In genomic region chr3:23461069-23461468, GRCh38 we compare ENCODE assay signal across 21 cellular contexts.
DNase-seq lines count a peak whose midpoint lies in the region; ATAC-seq, FAIRE-seq and TF ChIP-seq lines count a peak whose summit lies in the region.
"Had no signal": no experiment of that assay in that cellular context is flagged by ENCODE, and none has a peak within 500 bp of the region (broad histone marks: within the 10 kb centered on the region; RNA-seq: fewer than 3 reads in every experiment).

No MANE protein-coding gene starts in this region.

- H3K9me3 ChIP-seq in GM23248 (ENCODE audit: low read depth): no peaks in the 10 kb centered on the region
- H3K9me3 ChIP-seq in OCI-LY7 (ENCODE audit: low read length): no peaks in the 10 kb centered on the region
- no peaks in the 10 kb centered on the region for H3K9me3 ChIP-seq in MM.1S (replicated peaks; ENCODE audit: insufficient read depth, low read length)
- H3K9me3 ChIP-seq: SJSA1 had no signal

- 54 to 60% methylated on average over 3 of the region's 3 CpGs for WGBS in GM23248 (ENCODE audit: low coverage in 1 of 2, low lambda C conversion rate in 2 of 2, missing lambda C conversion rate in 2 of 2), 2 experiments

- H3K79me2 ChIP-seq in GM23248 (ENCODE audit: insufficient read depth) (peaks cover 4% of the 10 kb centered on the region; the same call in 1 of the 2 replicates), OCI-LY7 (ENCODE audit: insufficient read depth, low read depth, low read length) (no peaks in the 10 kb centered on the region), MM.1S (ENCODE audit: low read length) (0 out of 2 replicates have a peak, but pooled peaks cover 4% of the 10 kb centered on the region)

- no peak overlapping the region for H3K27ac ChIP-seq in GM23248
- H3K27ac ChIP-seq in OCI-LY7 (ENCODE audit: low read depth, low read length, poor library complexity, severe bottlenecking): no peak overlapping the region
- H3K27ac ChIP-seq in MM.1S (ENCODE audit: low read length): no peak overlapping the region
- H3K27ac ChIP-seq: SJSA1 had no signal

- no peak overlapping the region for H2AFZ ChIP-seq in GM23248
- no peak overlapping the region for H2AFZ ChIP-seq in OCI-LY7 (ENCODE audit: low read length)
- no peak overlapping the region for H2AFZ ChIP-seq in MM.1S (ENCODE audit: low read length)

- BruUV-seq in OCI-LY7 (replicated peaks; lab: Mats Ljungman, UMichigan): no TSS peak

- no peak overlapping the region for H3K4me2 ChIP-seq in GM23248 (ENCODE audit: unreplicated experiment)
- H3K4me2 ChIP-seq in OCI-LY7 (ENCODE audit: low read length): no peak overlapping the region
- no peak overlapping the region for H3K4me2 ChIP-seq in MM.1S (ENCODE audit: low read depth, low read length)

- H3F3A ChIP-seq in GM23248 (ENCODE audit: insufficient read depth) (peaks cover 10% of the 10 kb centered on the region), MM.1S (ENCODE audit: insufficient read depth, low read length) (no peaks in the 10 kb centered on the region)

- peak; percentile 65 for ATAC-seq in SK-N-SH treated with all-trans-retinoic acid at 6 μM for 48 hours
- ATAC-seq: CD8-positive, alpha-beta T cell; Right ventricle myocardium inferior had no signal

- CTCF ChIA-PET in OCI-LY7 (lab: Charles Lee; ENCODE audit: unreplicated experiment): no interaction called here

- POLR2A ChIA-PET in OCI-LY7 (lab: Charles Lee): interaction anchor here (0.6 to 2.1 kb wide), 7 partner anchors 10 to 1339 kb away, joined by 3 to 7 read pairs (median 4); no protein-coding TSS in a partner anchor

- no peak for FAIRE-seq in H54 (lab: Jason Lieb, UNC)
- FAIRE-seq: RCC 7860 had no signal

- intact Hi-C loops in OCI-LY7 (cut with micrococcal nuclease; ENCODE audit: unreplicated experiment): no loop called here

- no peak for TF ChIP-seq POLR2A in H54 (IDR thresholded peaks at IDR 0.05; ENCODE audit: low read depth, low read length)

- H3K9me2 ChIP-seq in GM23248 (ENCODE audit: insufficient read depth) (0 out of 2 replicates have a peak, but pooled peaks cover 3% of the 10 kb centered on the region), OCI-LY7 (ENCODE audit: insufficient read depth, low read length) (no peaks in the 10 kb centered on the region), MM.1S (replicated peaks; ENCODE audit: insufficient read depth, low read length) (no peaks in the 10 kb centered on the region)

- H3K9ac ChIP-seq in GM23248 (no peak overlapping the region), MM.1S (ENCODE audit: low read length) (no peak overlapping the region)

- H4K20me1 ChIP-seq in GM23248 (ENCODE audit: insufficient read depth): peaks cover 3% of the 10 kb centered on the region; the same call in 1 of the 2 replicates
- H4K20me1 ChIP-seq in OCI-LY7 (ENCODE audit: insufficient read depth, low read length): no peaks in the 10 kb centered on the region
- H4K20me1 ChIP-seq in MM.1S (ENCODE audit: insufficient read depth, low read length): no peaks in the 10 kb centered on the region

- H3K27me3 ChIP-seq in GM23248 (replicated peaks; ENCODE audit: insufficient read depth) (no peaks in the 10 kb centered on the region), MM.1S (replicated peaks; ENCODE audit: insufficient read depth, low read length) (no peaks in the 10 kb centered on the region)
- H3K27me3 ChIP-seq: SJSA1 had no signal

- TF ChIP-seq CTCF in OCI-LY7 (conservative IDR thresholded peaks at IDR 0.05; ENCODE audit: low read length) (no peak), MM.1S (IDR thresholded peaks at IDR 0.05; ENCODE audit: low read length) (no peak)

- H3K4me1 ChIP-seq in GM23248 (ENCODE audit: insufficient read depth) (peaks cover 3% of the 10 kb centered on the region; the same call in 1 of the 2 replicates), OCI-LY7 (ENCODE audit: insufficient read depth, low read length, poor library complexity, severe bottlenecking) (no peaks in the 10 kb centered on the region), MM.1S (ENCODE audit: low read length) (no peaks in the 10 kb centered on the region)
- H3K4me1 ChIP-seq: SJSA1 had no signal

- in situ Hi-C loops in GM23248 (cut with MboI): no loop called here

- peak; percentile 48 for DNase-seq in GM23248
- peak; percentile 77 for DNase-seq in fibroblast of peridontal ligament (ENCODE audit: extremely low read depth)
- no peak for DNase-seq in OCI-LY7 (ENCODE audit: low spot score)
- no peak for DNase-seq in NAMALWA (ENCODE audit: low spot score)
- no peak for DNase-seq in MM.1S
- DNase-seq in H54 (ENCODE audit: insufficient read length, low spot score): no peak
- DNase-seq: AML-193; C1 segment of cervical spinal cord; CD8-positive, alpha-beta T cell; GDM1; H9; KG1; NCI-H1694; NCI-H2081; NCI-H2171 treated with DMSO at 0.1 percent for 48 hours; NCI-H524 treated with DMSO at 0.1 percent for 48 hours; OCI-M1 had no signal

- H3K4me3 ChIP-seq in GM23248 (no peak overlapping the region), OCI-LY7 (ENCODE audit: low read depth, low read length, poor library complexity, severe bottlenecking) (no peak overlapping the region), MM.1S (ENCODE audit: low read length) (no peak overlapping the region)
- H3K4me3 ChIP-seq: SJSA1 had no signal

- no peaks in the 10 kb centered on the region for H3K36me3 ChIP-seq in GM23248 (ENCODE audit: low read depth)
- peaks cover 4% of the 10 kb centered on the region; the same call in 1 of the 2 replicates for H3K36me3 ChIP-seq in OCI-LY7 (ENCODE audit: insufficient read depth, low read length)
- no peaks in the 10 kb centered on the region for H3K36me3 ChIP-seq in MM.1S (replicated peaks; ENCODE audit: insufficient read depth, low read length)
- H3K36me3 ChIP-seq: SJSA1 had no signal

TF ChIP-seq in SK-N-SH treated with all-trans-retinoic acid at 6 μM for 48 hours, 23 proteins besides CTCF, POLR2A, EP300 and RAD21:
- TF ChIP-seq GLIS3 (CRISPR knock-in tag; IDR thresholded peaks at IDR 0.05) (no peak), ISL1 (CRISPR knock-in tag; IDR thresholded peaks at IDR 0.05) (no peak)
TF ChIP-seq in SK-N-SH treated with all-trans-retinoic acid at 6 μM for 48 hours: peak in this region for 0.

Comparison
In these comparisons a context has a peak if more than half of its experiments do, and no peak if none do; other contexts are left out.
1. DNase-seq: peak in GM23248 (single experiment) and fibroblast of peridontal ligament (single experiment); none in OCI-LY7 (single experiment), NAMALWA (single experiment), MM.1S (single experiment) and H54 (single experiment).